ENCODE assay signal across 13 cellular contexts in the genomic region with DNA sequence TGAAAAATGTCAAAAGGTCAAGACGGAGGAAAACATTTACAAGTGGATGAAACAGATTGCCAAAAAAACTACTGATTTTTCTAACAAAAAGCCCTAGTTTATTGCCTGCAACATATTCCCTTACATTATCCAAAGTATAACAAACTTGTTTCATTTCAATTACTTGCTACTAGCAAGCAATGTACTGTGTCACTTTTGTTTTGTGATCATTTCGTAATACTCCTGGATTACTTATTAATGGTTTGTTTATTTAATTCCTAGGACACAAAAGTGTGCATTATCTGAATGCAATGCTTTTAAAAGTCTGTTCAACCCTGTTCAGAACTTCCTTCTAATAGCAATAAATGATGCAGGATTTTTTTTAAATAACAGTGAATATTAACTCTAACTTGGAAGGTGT.
"Had no signal": no experiment of that assay in that cellular context is flagged by ENCODE, and none has a peak within 500 bp of the region (broad histone marks: within the 10 kb centered on the region; RNA-seq: fewer than 3 reads in every experiment).

No MANE protein-coding gene starts in this region.

- H3K27ac ChIP-seq: cardiac muscle cell, esophagus muscularis mucosa, neutrophil had no signal

- H3K27me3 ChIP-seq: cardiac muscle cell, esophagus muscularis mucosa, neutrophil had no signal

- H3K4me3 ChIP-seq: cardiac muscle cell, esophagus muscularis mucosa, smooth muscle cell had no signal

- H3K36me3 ChIP-seq: cardiac muscle cell, esophagus muscularis mucosa, neutrophil had no signal

- DNase-seq: activated CD4-positive, CD25-positive, alpha-beta regulatory T cell treated with anti-CD3 and anti-CD28 coated beads, Interleukin-2, amount 50 U/mL, for 72 hours; activated naive CD4-positive, alpha-beta T cell treated with Interleukin-2 at 50 U/mL for 16 hours; activated naive CD8-positive, alpha-beta T cell treated with anti-CD3 and anti-CD28 coated beads, Interleukin-2, amount 50 U/mL, for 24 hours; endodermal cell; glutamatergic neuron; left colon; natural killer cell had no signal

- H3K4me1 ChIP-seq: esophagus muscularis mucosa had no signal

- H3K9me3 ChIP-seq: esophagus muscularis mucosa, neutrophil had no signal

- ATAC-seq: activated naive CD8-positive, alpha-beta T cell treated with anti-CD3 and anti-CD28 coated beads, Interleukin-2, amount 50 U/mL, for 24 hours; activated T-helper 17 cell treated with anti-CD3 and anti-CD28 coated beads, Interleukin-2, amount 50 U/mL, for 72 hours; left colon; natural killer cell had no signal

- FAIRE-seq: astrocyte had no signal

- H3K4me2 ChIP-seq: smooth muscle cell had no signal
